ENCODE assay signal across 8 cellular contexts in genomic region chr1:154352581-154353459, GRCh38. TPM values are rescaled to one million over a fixed set of nuclear protein-coding genes. Genes with fewer than 3 reads are reported as not detected.
DNase-seq lines count a peak whose midpoint lies in the region; ATAC-seq and TF ChIP-seq lines count a peak whose summit lies in the region.

No MANE protein-coding gene starts in this region.

- WGBS in endodermal cell (ENCODE audit: insufficient coverage in 1 of 2, insufficient read length in 1 of 2), 2 experiments: 8 to 21% methylated on average over 21 to 41 of the region's 41 CpGs
- 2% methylated on average over 41 of the region's 41 CpGs for WGBS in mesenchymal stem cell

- H2BK15ac ChIP-seq in mesenchymal stem cell (ENCODE audit: low read depth, poor library complexity, severe bottlenecking): no peak overlapping the region

- no peak overlapping the region for H4K91ac ChIP-seq in mesenchymal stem cell (ENCODE audit: low read length)

- DNase-seq in NCI-H1694 (lab: John Stamatoyannopoulos, UW) (peak; percentile 76), endodermal cell (peak; percentile 89), mesenchymal stem cell (peak; percentile 70), NCI-H446 treated with DMSO at 0.1 percent for 48 hours (lab: John Stamatoyannopoulos, UW) (no peak)
- DNase-seq in activated CD4-positive, alpha-beta T cell treated with anti-CD3 and anti-CD28 coated beads, Interleukin-2, amount 10 ng/mL, durations not matched to agents 7 days and 5 days: peak; percentile 52
- peak; percentile 30 to 53 for DNase-seq in stimulated activated naive CD8-positive, alpha-beta T cell treated with anti-CD3 and anti-CD28 coated beads, Interleukin-15, amount 100 ng/mL, for 72 hours

- peak overlapping the region; percentile 77 for H3K27ac Mint-ChIP-seq in activated CD4-positive, alpha-beta T cell treated with anti-CD3 and anti-CD28 coated beads, Interleukin-2, amount 10 ng/mL, durations not matched to agents 7 days and 5 days
- peak overlapping the region; percentile 68 for H3K27ac Mint-ChIP-seq in endodermal cell
- peak overlapping the region; percentile 88 to 95 for H3K27ac Mint-ChIP-seq in stimulated activated naive CD8-positive, alpha-beta T cell treated with anti-CD3 and anti-CD28 coated beads, Interleukin-15, amount 100 ng/mL, for 72 hours

- no peak for TF ChIP-seq CTCF in endodermal cell (conservative IDR thresholded peaks at IDR 0.05)

- H3K9me3 ChIP-seq in ES-I3 (ENCODE audit: control insufficient read depth, insufficient read depth, low read length) (no peaks in the 10 kb centered on the region), endodermal cell (ENCODE audit: control insufficient read depth, low read length) (no peaks in the 10 kb centered on the region), mesenchymal stem cell (ENCODE audit: control insufficient read depth, low read length) (no peaks in the 10 kb centered on the region)

- H3K79me1 ChIP-seq in mesenchymal stem cell (replicated peaks; ENCODE audit: low read length, poor library complexity, severe bottlenecking): no peaks in the 10 kb centered on the region

- H2AK5ac ChIP-seq in mesenchymal stem cell (ENCODE audit: low read length, severe bottlenecking): peak overlapping the region; percentile 40

- POLR2A ChIA-PET in activated CD4-positive, alpha-beta T cell treated with anti-CD3 and anti-CD28 coated beads, Interleukin-2, amount 10 ng/mL, durations not matched to agents 7 days and 5 days (lab: Charles Lee): no interaction called here

- no peak overlapping the region for H2BK5ac ChIP-seq in mesenchymal stem cell (ENCODE audit: low read depth, low read length, poor library complexity, severe bottlenecking)

- peaks cover 34% of the 10 kb centered on the region for H3K4me1 Mint-ChIP-seq in activated CD4-positive, alpha-beta T cell treated with anti-CD3 and anti-CD28 coated beads, Interleukin-2, amount 10 ng/mL, durations not matched to agents 7 days and 5 days
- H3K4me1 Mint-ChIP-seq in endodermal cell: peaks cover 25% of the 10 kb centered on the region
- H3K4me1 Mint-ChIP-seq in stimulated activated naive CD8-positive, alpha-beta T cell treated with anti-CD3 and anti-CD28 coated beads, Interleukin-15, amount 100 ng/mL, for 72 hours: peaks cover 37% of the 10 kb centered on the region

- CTCF ChIA-PET in activated CD4-positive, alpha-beta T cell treated with anti-CD3 and anti-CD28 coated beads, Interleukin-2, amount 10 ng/mL, durations not matched to agents 7 days and 5 days (lab: Charles Lee): interaction anchor here (0.5 to 6.8 kb wide), 8 partner anchors 9 to 1551 kb away, joined by 4 to 42 read pairs (median 5); no protein-coding TSS in a partner anchor

- peak overlapping the region; percentile 69 for H4K8ac ChIP-seq in mesenchymal stem cell (ENCODE audit: low read length)

- H3K27ac ChIP-seq in endodermal cell (ENCODE audit: low read depth, low read length) (peak overlapping the region; percentile 16), mesenchymal stem cell (ENCODE audit: low read length, poor library complexity, severe bottlenecking) (no peak overlapping the region)

- H3K9ac ChIP-seq in ES-I3 (ENCODE audit: low read depth, low read length): peak overlapping the region; percentile 70
- H3K9ac ChIP-seq in endodermal cell (ENCODE audit: extremely low read depth, low read length, poor library complexity, severe bottlenecking): peak overlapping the region; percentile 19
- peak overlapping the region; percentile 69 for H3K9ac ChIP-seq in mesenchymal stem cell (ENCODE audit: low read length)

- H3K18ac ChIP-seq in mesenchymal stem cell (ENCODE audit: low read depth in 1 of 2, low read length in 2 of 2): peak overlapping the region; percentile 49 to 52

- H3K36me3 ChIP-seq in ES-I3 (ENCODE audit: insufficient read depth, low read length) (0 out of 2 replicates have a peak, but pooled peaks cover 5% of the 10 kb centered on the region), endodermal cell (ENCODE audit: control insufficient read depth, insufficient read depth, low read length) (peaks cover 7% of the 10 kb centered on the region), mesenchymal stem cell (ENCODE audit: control insufficient read depth in 1 of 2, insufficient read depth in 2 of 2, low read depth in 1 of 2, low read length in 2 of 2) (peaks cover 23 to 26% of the 10 kb centered on the region in 2 experiments)

- peak overlapping the region in 1 of 2 experiments; percentile 14 for H3K14ac ChIP-seq in mesenchymal stem cell (ENCODE audit: low read length in 2 of 2)

- no peak overlapping the region for H3K23ac ChIP-seq in mesenchymal stem cell (ENCODE audit: low read length in 2 of 2)

- peak overlapping the region; percentile 49 to 62 for H2BK12ac ChIP-seq in mesenchymal stem cell (ENCODE audit: low read length in 2 of 2)

- H3K36me3 Mint-ChIP-seq in activated CD4-positive, alpha-beta T cell treated with anti-CD3 and anti-CD28 coated beads, Interleukin-2, amount 10 ng/mL, durations not matched to agents 7 days and 5 days (ENCODE audit: low read depth): peaks cover 33% of the 10 kb centered on the region
- H3K36me3 Mint-ChIP-seq in endodermal cell (ENCODE audit: low read depth): peaks cover 14% of the 10 kb centered on the region

- H3K9me3 Mint-ChIP-seq in activated CD4-positive, alpha-beta T cell treated with anti-CD3 and anti-CD28 coated beads, Interleukin-2, amount 10 ng/mL, durations not matched to agents 7 days and 5 days: no peaks in the 10 kb centered on the region
- H3K9me3 Mint-ChIP-seq in endodermal cell: no peaks in the 10 kb centered on the region
- no peaks in the 10 kb centered on the region for H3K9me3 Mint-ChIP-seq in stimulated activated naive CD8-positive, alpha-beta T cell treated with anti-CD3 and anti-CD28 coated beads, Interleukin-15, amount 100 ng/mL, for 72 hours

- peak; percentile 85 for ATAC-seq in stimulated activated naive CD8-positive, alpha-beta T cell treated with anti-CD3 and anti-CD28 coated beads, Interleukin-15, amount 100 ng/mL, for 72 hours
- ATAC-seq in GM21529 (IDR thresholded peaks at IDR 0.05; ENCODE audit: unreplicated experiment): no peak

- peak overlapping the region; percentile 54 for H2AFZ ChIP-seq in mesenchymal stem cell (ENCODE audit: low read depth, low read length)

- H3K27me3 Mint-ChIP-seq in activated CD4-positive, alpha-beta T cell treated with anti-CD3 and anti-CD28 coated beads, Interleukin-2, amount 10 ng/mL, durations not matched to agents 7 days and 5 days: peaks cover 7% of the 10 kb centered on the region
- H3K27me3 Mint-ChIP-seq in endodermal cell (ENCODE audit: insufficient read depth): peaks cover 16% of the 10 kb centered on the region
- no peaks in the 10 kb centered on the region for H3K27me3 Mint-ChIP-seq in stimulated activated naive CD8-positive, alpha-beta T cell treated with anti-CD3 and anti-CD28 coated beads, Interleukin-15, amount 100 ng/mL, for 72 hours

- H3K4ac ChIP-seq in mesenchymal stem cell (ENCODE audit: low read depth in 1 of 2, low read length in 2 of 2): peak overlapping the region in 1 of 2 experiments; percentile 5

- peak overlapping the region; percentile 66 for H3K4me2 ChIP-seq in mesenchymal stem cell (ENCODE audit: low read length, poor library complexity, severe bottlenecking)

- H3K4me1 ChIP-seq in ES-I3 (ENCODE audit: insufficient read depth, low read length) (peaks cover 5% of the 10 kb centered on the region; the same call in 1 of the 2 replicates), endodermal cell (ENCODE audit: control insufficient read depth, insufficient read depth, low read length) (peaks cover 7% of the 10 kb centered on the region), mesenchymal stem cell (ENCODE audit: control insufficient read depth, insufficient read depth, low read depth, low read length) (peaks cover 13% of the 10 kb centered on the region)

- H3K27me3 ChIP-seq in endodermal cell (ENCODE audit: control insufficient read depth, insufficient read depth, low read length, poor library complexity, severe bottlenecking) (peaks cover 14% of the 10 kb centered on the region), mesenchymal stem cell (ENCODE audit: control insufficient read depth in 1 of 2, insufficient read depth in 1 of 2, low read length in 2 of 2) (peaks cover 0 to 3% of the 10 kb centered on the region in 2 experiments)

- H3K4me3 Mint-ChIP-seq in activated CD4-positive, alpha-beta T cell treated with anti-CD3 and anti-CD28 coated beads, Interleukin-2, amount 10 ng/mL, durations not matched to agents 7 days and 5 days: peak overlapping the region; percentile 67
- peak overlapping the region; percentile 67 for H3K4me3 Mint-ChIP-seq in endodermal cell
- H3K4me3 Mint-ChIP-seq in stimulated activated naive CD8-positive, alpha-beta T cell treated with anti-CD3 and anti-CD28 coated beads, Interleukin-15, amount 100 ng/mL, for 72 hours: peak overlapping the region; percentile 92 to 95

- H3K4me3 ChIP-seq in endodermal cell (ENCODE audit: low read length): peak overlapping the region; percentile 80
- H3K4me3 ChIP-seq in mesenchymal stem cell (ENCODE audit: insufficient read depth in 1 of 2, low read depth in 1 of 2, low read length in 2 of 2): peak overlapping the region; percentile 45 to 72

- peak overlapping the region; percentile 37 for H2BK120ac ChIP-seq in mesenchymal stem cell (ENCODE audit: low read depth, low read length)

RNA-seq across cellular contexts. Expression of gene ATP8B2, which starts 27.5 kb away (rescaled TPM):
- 100 to 1,000 TPM; 135 to 138 TPM for total RNA-seq in activated CD4-positive, alpha-beta T cell treated with anti-CD3 and anti-CD28 coated beads, Interleukin-2, amount 10 ng/mL, durations not matched to agents 7 days and 5 days
- total RNA-seq in endodermal cell: 10 to 100 TPM; 34.1 to 41.5 TPM
- 30.0 TPM for polyA plus RNA-seq in endodermal cell (2013, experiment 1 of 2)
- 27.3 TPM for polyA plus RNA-seq in endodermal cell (2013, experiment 2 of 2)
- polyA plus RNA-seq in mesenchymal stem cell (2013, experiment 1 of 2): 50.2 TPM
- 47.9 TPM for polyA plus RNA-seq in mesenchymal stem cell (2013, experiment 2 of 2)

RNA-seq across cellular contexts. Expression of gene AQP10, which starts 31.9 kb away (rescaled TPM):
- total RNA-seq in activated CD4-positive, alpha-beta T cell treated with anti-CD3 and anti-CD28 coated beads, Interleukin-2, amount 10 ng/mL, durations not matched to agents 7 days and 5 days: not detected
- total RNA-seq in endodermal cell: not detected
- not detected for polyA plus RNA-seq in endodermal cell (2013, experiment 1 of 2)
- polyA plus RNA-seq in endodermal cell (2013, experiment 2 of 2): 0.21 TPM
- not detected for polyA plus RNA-seq in mesenchymal stem cell (2013, experiment 1 of 2)
- polyA plus RNA-seq in mesenchymal stem cell (2013, experiment 2 of 2): not detected

RNA-seq across cellular contexts. Expression of gene IL6R, which starts 52.3 kb away (rescaled TPM):
- 1 to 10 TPM; 9.1 to 9.3 TPM for total RNA-seq in activated CD4-positive, alpha-beta T cell treated with anti-CD3 and anti-CD28 coated beads, Interleukin-2, amount 10 ng/mL, durations not matched to agents 7 days and 5 days
- total RNA-seq in endodermal cell: 1 to 10 TPM in 1 of 2 donors, under 1 TPM in 1; 0.77 to 1.0 TPM
- polyA plus RNA-seq in endodermal cell (2013, experiment 1 of 2): 0.50 TPM
- polyA plus RNA-seq in endodermal cell (2013, experiment 2 of 2): 0.25 TPM
- 9.3 TPM for polyA plus RNA-seq in mesenchymal stem cell (2013, experiment 1 of 2)
- 9.8 TPM for polyA plus RNA-seq in mesenchymal stem cell (2013, experiment 2 of 2)

Comparison
In these comparisons a context has a peak if more than half of its experiments do, and no peak if none do; other contexts are left out.
1. H3K9ac ChIP-seq: peak in every context shown above with its lines; median percentile 70 in ES-I3; 69 in mesenchymal stem cell; 19 in endodermal cell.
2. RNA of gene IL6R, which starts 52.3 kb away (total RNA-seq): 9.1 to 9.3 TPM in activated CD4-positive, alpha-beta T cell treated with anti-CD3 and anti-CD28 coated beads, Interleukin-2, amount 10 ng/mL, durations not matched to agents 7 days and 5 days; 0.77 to 1.0 TPM in endodermal cell; every median in the first group is over 4 times any median in the second.
3. Peak in every context shown above with its lines, with median percentiles within 50 percentile points of each other: H3K27ac Mint-ChIP-seq and H3K4me3 Mint-ChIP-seq.